ENCODE assay signal across 14 cellular contexts in the genomic region with DNA sequence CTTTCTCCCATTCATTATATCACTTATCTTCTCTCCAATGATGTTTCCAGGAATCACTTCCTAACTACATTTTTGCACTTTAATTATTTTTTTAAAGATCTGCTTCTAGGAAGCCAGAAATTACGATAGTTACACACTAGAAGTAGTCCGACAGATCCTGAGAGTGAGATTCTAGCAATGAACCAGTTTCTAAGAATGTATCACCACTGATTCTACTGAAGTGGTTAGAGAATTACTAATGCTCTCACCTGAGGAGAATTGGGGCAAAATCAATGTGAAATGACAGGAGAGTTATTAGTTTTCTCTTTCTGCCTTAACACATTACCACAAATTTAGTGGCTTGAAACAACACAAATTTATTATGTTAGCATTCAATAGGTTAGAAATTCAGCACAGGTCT.
DNase-seq lines count a peak whose midpoint lies in the region; ATAC-seq and TF ChIP-seq lines count a peak whose summit lies in the region.
"Had no signal": no experiment of that assay in that cellular context is flagged by ENCODE, and none has a peak within 500 bp of the region (broad histone marks: within the 10 kb centered on the region; RNA-seq: fewer than 3 reads in every experiment).

No MANE protein-coding gene starts in this region.

- no peaks in the 10 kb centered on the region for H3K36me3 Mint-ChIP-seq in activated T-cell treated with anti-CD3 and anti-CD28 coated beads, Interleukin-2, amount 50 U/mL, for 24 hours (ENCODE audit: low read depth)
- H3K36me3 Mint-ChIP-seq in activated naive CD8-positive, alpha-beta T cell treated with anti-CD3 and anti-CD28 coated beads, Interleukin-2, amount 10 ng/mL, durations not matched to agents 7 days and 5 days, result peaks cover 20% of the 10 kb centered on the region
- no peaks in the 10 kb centered on the region for H3K36me3 Mint-ChIP-seq in activated naive CD8-positive, alpha-beta T cell treated with anti-CD3 and anti-CD28 coated beads for 36 hours
- no peaks in the 10 kb centered on the region for H3K36me3 Mint-ChIP-seq in activated CD8-positive, alpha-beta T cell treated with anti-CD3 and anti-CD28 coated beads for 36 hours (ENCODE audit: low read depth)
- no peaks in the 10 kb centered on the region for H3K36me3 Mint-ChIP-seq in activated T-helper 17 cell treated with anti-CD3 and anti-CD28 coated beads, Interleukin-2, amount 50 U/mL, for 72 hours (ENCODE audit: low read depth)
- H3K36me3 Mint-ChIP-seq: CD8-positive, alpha-beta T cell had no signal

- TF ChIP-seq CTCF in activated CD8-positive, alpha-beta T cell treated with anti-CD3 and anti-CD28 coated beads for 36 hours (IDR thresholded peaks at IDR 0.05), result no peak

- DNase-seq in activated T-cell treated with anti-CD3 and anti-CD28 coated beads, Interleukin-2, amount 50 U/mL, for 24 hours, result no peak
- no peak for DNase-seq in activated T-cell treated with anti-CD3 and anti-CD28 coated beads, Interleukin-2, amount 50 U/mL, for 48 hours
- DNase-seq in activated naive CD8-positive, alpha-beta T cell treated with anti-CD3 and anti-CD28 coated beads, Interleukin-2, amount 10 ng/mL, durations not matched to agents 7 days and 5 days, result no peak
- DNase-seq in activated naive CD8-positive, alpha-beta T cell treated with anti-CD3 and anti-CD28 coated beads for 36 hours, result no peak
- DNase-seq in activated CD8-positive, alpha-beta T cell treated with anti-CD3 and anti-CD28 coated beads for 36 hours, result no peak
- no peak for DNase-seq in NCI-H1930 (lab: John Stamatoyannopoulos, UW)
- DNase-seq: BE2C; CD8-positive, alpha-beta T cell; COR-L47; DND-41; GDM1 had no signal

- intact Hi-C loops in activated CD8-positive, alpha-beta T cell treated with anti-CD3 and anti-CD28 coated beads for 36 hours (cut with micrococcal nuclease), result loop anchor here (5.0 kb wide), 1 partner anchor 50 kb away; no protein-coding TSS in a partner anchor

- H3K27ac Mint-ChIP-seq in activated T-cell treated with anti-CD3 and anti-CD28 coated beads, Interleukin-2, amount 50 U/mL, for 24 hours, result peak overlapping the region; percentile 50
- H3K27ac Mint-ChIP-seq in activated naive CD8-positive, alpha-beta T cell treated with anti-CD3 and anti-CD28 coated beads, Interleukin-2, amount 10 ng/mL, durations not matched to agents 7 days and 5 days, result peak overlapping the region; percentile 44
- H3K27ac Mint-ChIP-seq in activated naive CD8-positive, alpha-beta T cell treated with anti-CD3 and anti-CD28 coated beads for 36 hours, result no peak overlapping the region
- H3K27ac Mint-ChIP-seq in activated CD8-positive, alpha-beta T cell treated with anti-CD3 and anti-CD28 coated beads for 36 hours, result no peak overlapping the region
- H3K27ac Mint-ChIP-seq in activated T-helper 17 cell treated with anti-CD3 and anti-CD28 coated beads, Interleukin-2, amount 50 U/mL, for 72 hours, result peak overlapping the region; percentile 49
- H3K27ac Mint-ChIP-seq: CD8-positive, alpha-beta T cell had no signal

- no peak overlapping the region for H3K4me3 Mint-ChIP-seq in activated T-cell treated with anti-CD3 and anti-CD28 coated beads, Interleukin-2, amount 50 U/mL, for 24 hours
- peak overlapping the region; percentile 26 for H3K4me3 Mint-ChIP-seq in activated naive CD8-positive, alpha-beta T cell treated with anti-CD3 and anti-CD28 coated beads, Interleukin-2, amount 10 ng/mL, durations not matched to agents 7 days and 5 days
- no peak overlapping the region for H3K4me3 Mint-ChIP-seq in activated naive CD8-positive, alpha-beta T cell treated with anti-CD3 and anti-CD28 coated beads for 36 hours
- no peak overlapping the region for H3K4me3 Mint-ChIP-seq in activated CD8-positive, alpha-beta T cell treated with anti-CD3 and anti-CD28 coated beads for 36 hours
- peak overlapping the region; percentile 48 for H3K4me3 Mint-ChIP-seq in activated T-helper 17 cell treated with anti-CD3 and anti-CD28 coated beads, Interleukin-2, amount 50 U/mL, for 72 hours
- H3K4me3 Mint-ChIP-seq: CD8-positive, alpha-beta T cell had no signal

- H3K9me3 Mint-ChIP-seq in activated T-cell treated with anti-CD3 and anti-CD28 coated beads, Interleukin-2, amount 50 U/mL, for 24 hours, result peaks cover 4% of the 10 kb centered on the region
- H3K9me3 Mint-ChIP-seq in activated naive CD8-positive, alpha-beta T cell treated with anti-CD3 and anti-CD28 coated beads, Interleukin-2, amount 10 ng/mL, durations not matched to agents 7 days and 5 days, result peaks cover 10% of the 10 kb centered on the region
- H3K9me3 Mint-ChIP-seq in activated naive CD8-positive, alpha-beta T cell treated with anti-CD3 and anti-CD28 coated beads for 36 hours, result peaks cover 4% of the 10 kb centered on the region
- no peaks in the 10 kb centered on the region for H3K9me3 Mint-ChIP-seq in activated CD8-positive, alpha-beta T cell treated with anti-CD3 and anti-CD28 coated beads for 36 hours
- peaks cover 10% of the 10 kb centered on the region for H3K9me3 Mint-ChIP-seq in activated T-helper 17 cell treated with anti-CD3 and anti-CD28 coated beads, Interleukin-2, amount 50 U/mL, for 72 hours
- H3K9me3 Mint-ChIP-seq: CD8-positive, alpha-beta T cell had no signal

- CTCF ChIA-PET in activated CD8-positive, alpha-beta T cell treated with anti-CD3 and anti-CD28 coated beads for 36 hours (lab: Charles Lee), result no interaction called here

- H3K27me3 Mint-ChIP-seq in activated T-cell treated with anti-CD3 and anti-CD28 coated beads, Interleukin-2, amount 50 U/mL, for 24 hours, result no peaks in the 10 kb centered on the region
- no peaks in the 10 kb centered on the region for H3K27me3 Mint-ChIP-seq in activated naive CD8-positive, alpha-beta T cell treated with anti-CD3 and anti-CD28 coated beads, Interleukin-2, amount 10 ng/mL, durations not matched to agents 7 days and 5 days
- no peaks in the 10 kb centered on the region for H3K27me3 Mint-ChIP-seq in activated naive CD8-positive, alpha-beta T cell treated with anti-CD3 and anti-CD28 coated beads for 36 hours
- no peaks in the 10 kb centered on the region for H3K27me3 Mint-ChIP-seq in activated CD8-positive, alpha-beta T cell treated with anti-CD3 and anti-CD28 coated beads for 36 hours
- H3K27me3 Mint-ChIP-seq in activated T-helper 17 cell treated with anti-CD3 and anti-CD28 coated beads, Interleukin-2, amount 50 U/mL, for 72 hours, result no peaks in the 10 kb centered on the region

- POLR2A ChIA-PET in activated naive CD8-positive, alpha-beta T cell treated with anti-CD3 and anti-CD28 coated beads, Interleukin-2, amount 10 ng/mL, durations not matched to agents 7 days and 5 days (lab: Charles Lee), result no interaction called here
- POLR2A ChIA-PET in activated CD8-positive, alpha-beta T cell treated with anti-CD3 and anti-CD28 coated beads for 36 hours (lab: Charles Lee), result no interaction called here

- peak; percentile 72 for ATAC-seq in activated naive CD8-positive, alpha-beta T cell treated with anti-CD3 and anti-CD28 coated beads, Interleukin-2, amount 10 ng/mL, durations not matched to agents 7 days and 5 days (ENCODE audit: low read depth)
- ATAC-seq in activated CD8-positive, alpha-beta T cell treated with anti-CD3 and anti-CD28 coated beads for 36 hours, result peak; percentile 90
- ATAC-seq in activated T-helper 17 cell treated with anti-CD3 and anti-CD28 coated beads, Interleukin-2, amount 50 U/mL, for 72 hours (replicated peaks), result peak; percentile 88
- no peak for ATAC-seq in HG02885 (IDR thresholded peaks at IDR 0.05; ENCODE audit: poor library complexity, unreplicated experiment)
- ATAC-seq: A549; CD8-positive, alpha-beta T cell had no signal

- peaks cover 37% of the 10 kb centered on the region for H3K4me1 Mint-ChIP-seq in activated T-cell treated with anti-CD3 and anti-CD28 coated beads, Interleukin-2, amount 50 U/mL, for 24 hours (ENCODE audit: low read depth)
- peaks cover 30% of the 10 kb centered on the region for H3K4me1 Mint-ChIP-seq in activated naive CD8-positive, alpha-beta T cell treated with anti-CD3 and anti-CD28 coated beads, Interleukin-2, amount 10 ng/mL, durations not matched to agents 7 days and 5 days
- peaks cover 20% of the 10 kb centered on the region for H3K4me1 Mint-ChIP-seq in activated naive CD8-positive, alpha-beta T cell treated with anti-CD3 and anti-CD28 coated beads for 36 hours
- H3K4me1 Mint-ChIP-seq in activated CD8-positive, alpha-beta T cell treated with anti-CD3 and anti-CD28 coated beads for 36 hours (ENCODE audit: low read depth), result peaks cover 32% of the 10 kb centered on the region
- peaks cover 25% of the 10 kb centered on the region for H3K4me1 Mint-ChIP-seq in activated T-helper 17 cell treated with anti-CD3 and anti-CD28 coated beads, Interleukin-2, amount 50 U/mL, for 72 hours

Comparison
In these comparisons a context has a peak if more than half of its experiments do, and no peak if none do; other contexts are left out.
1. H3K27ac Mint-ChIP-seq: peak in activated T-cell treated with anti-CD3 and anti-CD28 coated beads, Interleukin-2, amount 50 U/mL, for 24 hours (single experiment), activated naive CD8-positive, alpha-beta T cell treated with anti-CD3 and anti-CD28 coated beads, Interleukin-2, amount 10 ng/mL, durations not matched to agents 7 days and 5 days (single experiment) and activated T-helper 17 cell treated with anti-CD3 and anti-CD28 coated beads, Interleukin-2, amount 50 U/mL, for 72 hours (single experiment); none in activated naive CD8-positive, alpha-beta T cell treated with anti-CD3 and anti-CD28 coated beads for 36 hours (single experiment) and activated CD8-positive, alpha-beta T cell treated with anti-CD3 and anti-CD28 coated beads for 36 hours (single experiment).
2. H3K4me3 Mint-ChIP-seq: peak in activated naive CD8-positive, alpha-beta T cell treated with anti-CD3 and anti-CD28 coated beads, Interleukin-2, amount 10 ng/mL, durations not matched to agents 7 days and 5 days (single experiment) and activated T-helper 17 cell treated with anti-CD3 and anti-CD28 coated beads, Interleukin-2, amount 50 U/mL, for 72 hours (single experiment); none in activated T-cell treated with anti-CD3 and anti-CD28 coated beads, Interleukin-2, amount 50 U/mL, for 24 hours (single experiment), activated naive CD8-positive, alpha-beta T cell treated with anti-CD3 and anti-CD28 coated beads for 36 hours (single experiment) and activated CD8-positive, alpha-beta T cell treated with anti-CD3 and anti-CD28 coated beads for 36 hours (single experiment).